Comparison of ENCODE assay signal across 1 cellular context in the genomic region with DNA sequence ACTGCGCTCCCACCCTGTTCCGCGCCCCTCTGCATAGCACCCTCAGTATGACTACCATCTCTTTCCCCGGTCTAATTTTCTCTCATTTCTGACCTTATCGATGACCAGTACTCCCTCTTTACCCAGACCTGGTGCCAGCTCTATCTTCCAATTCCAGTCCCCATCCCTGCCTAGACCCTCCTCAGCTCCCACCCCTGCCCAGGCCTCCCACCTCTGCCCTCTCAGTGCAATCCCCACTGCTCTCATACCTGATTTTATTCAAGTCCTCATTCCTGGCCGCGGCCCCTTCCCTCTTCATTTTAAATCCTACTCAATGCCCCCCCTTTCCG.
TF ChIP-seq lines count a peak whose summit lies in the region.

No MANE protein-coding gene starts in this region.

TF ChIP-seq in H1, 55 proteins besides CTCF, POLR2A, EP300 and RAD21:
- TF ChIP-seq, protein P1, sequence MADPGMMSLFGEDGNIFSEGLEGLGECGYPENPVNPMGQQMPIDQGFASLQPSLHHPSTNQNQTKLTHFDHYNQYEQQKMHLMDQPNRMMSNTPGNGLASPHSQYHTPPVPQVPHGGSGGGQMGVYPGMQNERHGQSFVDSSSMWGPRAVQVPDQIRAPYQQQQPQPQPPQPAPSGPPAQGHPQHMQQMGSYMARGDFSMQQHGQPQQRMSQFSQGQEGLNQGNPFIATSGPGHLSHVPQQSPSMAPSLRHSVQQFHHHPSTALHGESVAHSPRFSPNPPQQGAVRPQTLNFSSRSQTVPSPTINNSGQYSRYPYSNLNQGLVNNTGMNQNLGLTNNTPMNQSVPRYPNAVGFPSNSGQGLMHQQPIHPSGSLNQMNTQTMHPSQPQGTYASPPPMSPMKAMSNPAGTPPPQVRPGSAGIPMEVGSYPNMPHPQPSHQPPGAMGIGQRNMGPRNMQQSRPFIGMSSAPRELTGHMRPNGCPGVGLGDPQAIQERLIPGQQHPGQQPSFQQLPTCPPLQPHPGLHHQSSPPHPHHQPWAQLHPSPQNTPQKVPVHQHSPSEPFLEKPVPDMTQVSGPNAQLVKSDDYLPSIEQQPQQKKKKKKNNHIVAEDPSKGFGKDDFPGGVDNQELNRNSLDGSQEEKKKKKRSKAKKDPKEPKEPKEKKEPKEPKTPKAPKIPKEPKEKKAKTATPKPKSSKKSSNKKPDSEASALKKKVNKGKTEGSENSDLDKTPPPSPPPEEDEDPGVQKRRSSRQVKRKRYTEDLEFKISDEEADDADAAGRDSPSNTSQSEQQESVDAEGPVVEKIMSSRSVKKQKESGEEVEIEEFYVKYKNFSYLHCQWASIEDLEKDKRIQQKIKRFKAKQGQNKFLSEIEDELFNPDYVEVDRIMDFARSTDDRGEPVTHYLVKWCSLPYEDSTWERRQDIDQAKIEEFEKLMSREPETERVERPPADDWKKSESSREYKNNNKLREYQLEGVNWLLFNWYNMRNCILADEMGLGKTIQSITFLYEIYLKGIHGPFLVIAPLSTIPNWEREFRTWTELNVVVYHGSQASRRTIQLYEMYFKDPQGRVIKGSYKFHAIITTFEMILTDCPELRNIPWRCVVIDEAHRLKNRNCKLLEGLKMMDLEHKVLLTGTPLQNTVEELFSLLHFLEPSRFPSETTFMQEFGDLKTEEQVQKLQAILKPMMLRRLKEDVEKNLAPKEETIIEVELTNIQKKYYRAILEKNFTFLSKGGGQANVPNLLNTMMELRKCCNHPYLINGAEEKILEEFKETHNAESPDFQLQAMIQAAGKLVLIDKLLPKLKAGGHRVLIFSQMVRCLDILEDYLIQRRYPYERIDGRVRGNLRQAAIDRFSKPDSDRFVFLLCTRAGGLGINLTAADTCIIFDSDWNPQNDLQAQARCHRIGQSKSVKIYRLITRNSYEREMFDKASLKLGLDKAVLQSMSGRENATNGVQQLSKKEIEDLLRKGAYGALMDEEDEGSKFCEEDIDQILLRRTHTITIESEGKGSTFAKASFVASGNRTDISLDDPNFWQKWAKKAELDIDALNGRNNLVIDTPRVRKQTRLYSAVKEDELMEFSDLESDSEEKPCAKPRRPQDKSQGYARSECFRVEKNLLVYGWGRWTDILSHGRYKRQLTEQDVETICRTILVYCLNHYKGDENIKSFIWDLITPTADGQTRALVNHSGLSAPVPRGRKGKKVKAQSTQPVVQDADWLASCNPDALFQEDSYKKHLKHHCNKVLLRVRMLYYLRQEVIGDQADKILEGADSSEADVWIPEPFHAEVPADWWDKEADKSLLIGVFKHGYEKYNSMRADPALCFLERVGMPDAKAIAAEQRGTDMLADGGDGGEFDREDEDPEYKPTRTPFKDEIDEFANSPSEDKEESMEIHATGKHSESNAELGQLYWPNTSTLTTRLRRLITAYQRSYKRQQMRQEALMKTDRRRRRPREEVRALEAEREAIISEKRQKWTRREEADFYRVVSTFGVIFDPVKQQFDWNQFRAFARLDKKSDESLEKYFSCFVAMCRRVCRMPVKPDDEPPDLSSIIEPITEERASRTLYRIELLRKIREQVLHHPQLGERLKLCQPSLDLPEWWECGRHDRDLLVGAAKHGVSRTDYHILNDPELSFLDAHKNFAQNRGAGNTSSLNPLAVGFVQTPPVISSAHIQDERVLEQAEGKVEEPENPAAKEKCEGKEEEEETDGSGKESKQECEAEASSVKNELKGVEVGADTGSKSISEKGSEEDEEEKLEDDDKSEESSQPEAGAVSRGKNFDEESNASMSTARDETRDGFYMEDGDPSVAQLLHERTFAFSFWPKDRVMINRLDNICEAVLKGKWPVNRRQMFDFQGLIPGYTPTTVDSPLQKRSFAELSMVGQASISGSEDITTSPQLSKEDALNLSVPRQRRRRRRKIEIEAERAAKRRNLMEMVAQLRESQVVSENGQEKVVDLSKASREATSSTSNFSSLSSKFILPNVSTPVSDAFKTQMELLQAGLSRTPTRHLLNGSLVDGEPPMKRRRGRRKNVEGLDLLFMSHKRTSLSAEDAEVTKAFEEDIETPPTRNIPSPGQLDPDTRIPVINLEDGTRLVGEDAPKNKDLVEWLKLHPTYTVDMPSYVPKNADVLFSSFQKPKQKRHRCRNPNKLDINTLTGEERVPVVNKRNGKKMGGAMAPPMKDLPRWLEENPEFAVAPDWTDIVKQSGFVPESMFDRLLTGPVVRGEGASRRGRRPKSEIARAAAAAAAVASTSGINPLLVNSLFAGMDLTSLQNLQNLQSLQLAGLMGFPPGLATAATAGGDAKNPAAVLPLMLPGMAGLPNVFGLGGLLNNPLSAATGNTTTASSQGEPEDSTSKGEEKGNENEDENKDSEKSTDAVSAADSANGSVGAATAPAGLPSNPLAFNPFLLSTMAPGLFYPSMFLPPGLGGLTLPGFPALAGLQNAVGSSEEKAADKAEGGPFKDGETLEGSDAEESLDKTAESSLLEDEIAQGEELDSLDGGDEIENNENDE (IDR thresholded peaks at IDR 0.05; ENCODE audit: insufficient replicate concordance, low read length), result no peak
- no peak for TF ChIP-seq BRCA1 (IDR thresholded peaks at IDR 0.05; ENCODE audit: low read depth, low read length)
- no peak for TF ChIP-seq SP2 (IDR thresholded peaks at IDR 0.05; ENCODE audit: low read length)
- TF ChIP-seq CREB1 (IDR thresholded peaks at IDR 0.05), result no peak
- no peak for TF ChIP-seq PHF8 (conservative IDR thresholded peaks at IDR 0.05; ENCODE audit: low read depth, low read length)
TF ChIP-seq in H1: peak in this region for 0.
